Comparison of ENCODE assay signal across 8 cellular contexts in genomic region chr9:111481885-111482636, GRCh38. TPM values are rescaled to one million over a fixed set of nuclear protein-coding genes. Genes with fewer than 3 reads are reported as not detected.
DNase-seq lines count a peak whose midpoint lies in the region; TF ChIP-seq lines count a peak whose summit lies in the region.

No MANE protein-coding gene starts in this region.

- no peaks in the 10 kb centered on the region for H3K9me3 Mint-ChIP-seq in endodermal cell

- no peak for DNase-seq in AG04450 (ENCODE audit: low read depth, low spot score)
- DNase-seq in H7 = no peak
- DNase-seq in RKO (ENCODE audit: low spot score) = peak; percentile 19
- peak; percentile 57 for DNase-seq in endodermal cell
- DNase-seq in SKM-1 (lab: John Stamatoyannopoulos, UW; ENCODE audit: unreplicated experiment) = no peak
- no peak for DNase-seq in NCI-H446 (lab: John Stamatoyannopoulos, UW)
- no peak for DNase-seq in HUDEP-2 (lab: John Stamatoyannopoulos, UW; ENCODE audit: unreplicated experiment in 76 of 76)

- H3K4me1 Mint-ChIP-seq in endodermal cell = peaks cover 18% of the 10 kb centered on the region

- POLR2A ChIA-PET in AG04450 (lab: Yijun Ruan, JAX) = interaction anchor here (0.6 to 1.0 kb wide), 2 partner anchors 26 to 117 kb away, joined by 3 to 4 read pairs; partner anchors contain the start of gene PTGR1

- peak overlapping the region; percentile 75 for H3K4me3 Mint-ChIP-seq in endodermal cell

- H3K36me3 Mint-ChIP-seq in endodermal cell (ENCODE audit: low read depth) = no peaks in the 10 kb centered on the region

- CTCF ChIA-PET in AG04450 (lab: Charles Lee) = no interaction called here

- WGBS in endodermal cell (ENCODE audit: insufficient coverage in 1 of 2, insufficient read length in 1 of 2), 2 experiments = 35 to 58% methylated on average over 7 to 13 of the region's 13 CpGs

- peak overlapping the region; percentile 28 for H3K27ac Mint-ChIP-seq in endodermal cell

- H3K9me3 ChIP-seq in AG04450 (ENCODE audit: control insufficient read depth, insufficient read depth, low read length) = no peaks in the 10 kb centered on the region; the same call in 1 of the 2 replicates
- no peaks in the 10 kb centered on the region for H3K9me3 ChIP-seq in endodermal cell (ENCODE audit: control insufficient read depth, low read length)
- no peaks in the 10 kb centered on the region for H3K9me3 ChIP-seq in neutrophil

- H3K27me3 Mint-ChIP-seq in endodermal cell (ENCODE audit: insufficient read depth) = no peaks in the 10 kb centered on the region

- H3K27me3 ChIP-seq in AG04450 (ENCODE audit: control insufficient read depth, insufficient read depth, low read length) = no peaks in the 10 kb centered on the region
- H3K27me3 ChIP-seq in H7 (ENCODE audit: control insufficient read depth, insufficient read depth, low read length) = no peaks in the 10 kb centered on the region
- H3K27me3 ChIP-seq in endodermal cell (ENCODE audit: control insufficient read depth, insufficient read depth, low read length, poor library complexity, severe bottlenecking) = no peaks in the 10 kb centered on the region
- H3K27me3 ChIP-seq in neutrophil = peaks cover 1% of the 10 kb centered on the region

- H3K36me3 ChIP-seq in H7 (replicated peaks; ENCODE audit: control insufficient read depth, insufficient read depth, low read length) (no peaks in the 10 kb centered on the region), endodermal cell (ENCODE audit: control insufficient read depth, insufficient read depth, low read length) (no peaks in the 10 kb centered on the region), neutrophil (no peaks in the 10 kb centered on the region)

- H3K27ac ChIP-seq in AG04450 (ENCODE audit: low read depth, low read length) (peak overlapping the region; percentile 75), endodermal cell (ENCODE audit: low read depth, low read length) (no peak overlapping the region), neutrophil (peak overlapping the region; percentile 94)

- H3K4me3 ChIP-seq in AG04450 (ENCODE audit: low read depth, low read length) (peak overlapping the region; percentile 85), H7 (ENCODE audit: insufficient read depth, low read depth, low read length) (peak overlapping the region; percentile 80), endodermal cell (ENCODE audit: low read length) (peak overlapping the region; percentile 89), neutrophil (ENCODE audit: low read depth in 1 of 2, low read length in 1 of 2) (peak overlapping the region; percentile 84 to 95)

- H3K9ac ChIP-seq in endodermal cell (ENCODE audit: extremely low read depth, low read length, poor library complexity, severe bottlenecking) = peak overlapping the region; percentile 82

- H3K4me1 ChIP-seq in endodermal cell (ENCODE audit: control insufficient read depth, insufficient read depth, low read length) (no peaks in the 10 kb centered on the region), neutrophil (ENCODE audit: control insufficient read depth in 1 of 2, insufficient read depth in 1 of 2, low read depth in 1 of 2, low read length in 1 of 2) (peaks cover 15 to 20% of the 10 kb centered on the region in 2 experiments)

- no peak for TF ChIP-seq CTCF in AG04450 (IDR thresholded peaks at IDR 0.05; ENCODE audit: low read depth, low read length)
- no peak for TF ChIP-seq CTCF in endodermal cell (conservative IDR thresholded peaks at IDR 0.05)
- TF ChIP-seq CTCF in neutrophil (IDR thresholded peaks at IDR 0.05) = no peak

RNA-seq across cellular contexts. Expression of gene ECPAS, which starts 2.1 kb away (rescaled TPM):
- 61.2 and 64.0 TPM in 2 replicates for polyA plus RNA-seq in AG04450 (2011; rRNA removed)
- 165 and 183 TPM in 2 replicates for polyA minus RNA-seq in AG04450 (2011; rRNA and poly(A)+ RNA removed)
- 92.6 and 111 TPM in 2 replicates for total RNA-seq in H7 (2014; rRNA removed; shearing (Covaris generic))
- total RNA-seq in endodermal cell = 10 to 100 TPM; 54.7 to 65.5 TPM
- polyA plus RNA-seq in endodermal cell (2013, experiment 1 of 2) = 37.9 TPM
- 35.1 TPM for polyA plus RNA-seq in endodermal cell (2013, experiment 2 of 2)

RNA-seq across cellular contexts. Expression of gene ZNF483, which starts 42.9 kb away (rescaled TPM):
- polyA plus RNA-seq in AG04450 (2011; rRNA removed) = 1.0 and 1.5 TPM in 2 replicates
- 2.6 and 4.4 TPM in 2 replicates for polyA minus RNA-seq in AG04450 (2011; rRNA and poly(A)+ RNA removed)
- total RNA-seq in H7 (2014; rRNA removed; shearing (Covaris generic)) = 50.3 and 62.9 TPM in 2 replicates
- 10 to 100 TPM; 20.9 to 21.0 TPM for total RNA-seq in endodermal cell
- polyA plus RNA-seq in endodermal cell (2013, experiment 1 of 2) = 4.0 TPM
- 3.2 TPM for polyA plus RNA-seq in endodermal cell (2013, experiment 2 of 2)

Comparison
In these comparisons a context has a peak if more than half of its experiments do, and no peak if none do; other contexts are left out.
1. DNase-seq: peak in RKO (single experiment) and endodermal cell (single experiment); none in AG04450 (single experiment), H7 (single experiment), SKM-1 (single experiment), NCI-H446 (0 of 2) and HUDEP-2 (0 of 76).
2. Peak in every context shown above with its lines, with median percentiles within 50 percentile points of each other: H3K4me3 ChIP-seq.